ENCODE assay signal across 13 cellular contexts in the genomic region with DNA sequence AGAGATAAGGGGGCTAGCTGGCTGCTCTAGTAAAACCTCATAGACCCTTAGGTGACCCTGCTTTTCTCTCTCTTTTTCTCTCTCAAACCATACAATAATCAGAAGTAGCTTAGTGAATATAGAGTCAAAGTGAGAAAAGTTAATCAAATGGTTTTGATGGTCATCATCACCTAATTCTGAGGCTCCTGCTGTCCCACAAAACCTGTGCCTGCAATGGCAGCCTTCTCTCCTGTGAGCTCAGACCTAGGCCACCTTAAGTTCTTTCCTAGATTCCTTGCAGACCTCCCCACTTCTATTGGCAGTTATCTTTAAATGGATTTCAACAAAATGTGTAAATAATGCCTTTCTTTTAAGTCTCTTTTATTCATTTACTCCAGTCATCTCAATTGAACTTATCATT. TPM values are rescaled to one million over a fixed set of nuclear protein-coding genes. Genes with fewer than 3 reads are reported as not detected.
DNase-seq lines count a peak whose midpoint lies in the region; ATAC-seq and TF ChIP-seq lines count a peak whose summit lies in the region.
"Had no signal": no experiment of that assay in that cellular context is flagged by ENCODE, and none has a peak within 500 bp of the region (broad histone marks: within the 10 kb centered on the region; RNA-seq: fewer than 3 reads in every experiment).

No MANE protein-coding gene starts in this region.

- no peaks in the 10 kb centered on the region for H3K9me3 Mint-ChIP-seq in activated CD4-positive, alpha-beta T cell treated with anti-CD3 and anti-CD28 coated beads, Interleukin-2, amount 10 ng/mL, durations not matched to agents 24 days and 14 days
- no peaks in the 10 kb centered on the region for H3K9me3 Mint-ChIP-seq in activated naive CD8-positive, alpha-beta T cell treated with anti-CD3 and anti-CD28 coated beads, Interleukin-2, amount 10 ng/mL, durations not matched to agents 7 days and 5 days
- no peaks in the 10 kb centered on the region for H3K9me3 Mint-ChIP-seq in MCF 10A (ENCODE audit: unreplicated experiment)
- H3K9me3 Mint-ChIP-seq: neural progenitor cell had no signal

- CTCF ChIA-PET in MCF 10A (lab: Yijun Ruan, JAX) = interaction anchor here (0.6 to 2.1 kb wide), 6 partner anchors 8 to 178 kb away, joined by 3 to 8 read pairs (median 4); no protein-coding TSS in a partner anchor

- POLR2A ChIA-PET in activated naive CD8-positive, alpha-beta T cell treated with anti-CD3 and anti-CD28 coated beads, Interleukin-2, amount 10 ng/mL, durations not matched to agents 7 days and 5 days (lab: Charles Lee) = interaction anchor here (0.6 to 2.6 kb wide), 9 partner anchors 8 to 1439 kb away, joined by 3 to 10 read pairs (median 3); a partner anchor contains a TSS
- POLR2A ChIA-PET in MCF 10A (lab: Yijun Ruan, JAX) = interaction anchor here (0.6 to 2.2 kb wide), 14 partner anchors 8 to 1716 kb away, joined by 3 to 14 read pairs (median 3); a partner anchor contains a TSS

- no TSS peak for BruUV-seq in MCF 10A (replicated peaks; lab: Mats Ljungman, UMichigan)

- H3K79me2 ChIP-seq in Loucy (ENCODE audit: insufficient read depth, low read length) (peaks cover 49% of the 10 kb centered on the region), osteoblast (ENCODE audit: insufficient read depth, low read length) (peaks cover 40% of the 10 kb centered on the region)

- H3K4me1 ChIP-seq in Loucy (ENCODE audit: insufficient read depth, low read length, poor library complexity, severe bottlenecking) = peaks cover 55% of the 10 kb centered on the region
- H3K4me1 ChIP-seq in osteoblast (ENCODE audit: insufficient read depth, low read length) = peaks cover 14% of the 10 kb centered on the region

- H2AFZ ChIP-seq in Loucy (ENCODE audit: low read length) = peak overlapping the region; percentile 35; the same call in 1 of the 2 replicates
- H2AFZ ChIP-seq in osteoblast (ENCODE audit: low read length) = no peak overlapping the region
- H2AFZ ChIP-seq: neural progenitor cell had no signal

- H3K9me3 ChIP-seq in Loucy (ENCODE audit: insufficient read depth, low read depth, low read length) (no peaks in the 10 kb centered on the region), osteoblast (ENCODE audit: low read depth, low read length) (no peaks in the 10 kb centered on the region)

- TF ChIP-seq CTCF in Loucy (conservative IDR thresholded peaks at IDR 0.05; ENCODE audit: low read length) (no peak), osteoblast (IDR thresholded peaks at IDR 0.05; ENCODE audit: extremely low read depth, low read depth, low read length) (no peak), MCF 10A (IDR thresholded peaks at IDR 0.05; ENCODE audit: unreplicated experiment) (no peak)

- no peaks in the 10 kb centered on the region for H3K36me3 ChIP-seq in Loucy (ENCODE audit: insufficient read depth, low read length)
- no peaks in the 10 kb centered on the region for H3K36me3 ChIP-seq in osteoblast (ENCODE audit: insufficient read depth, low read length)
- H3K36me3 ChIP-seq: neural progenitor cell had no signal

- H3K4me3 ChIP-seq in Loucy (ENCODE audit: low read length, poor library complexity, severe bottlenecking) (peak overlapping the region; percentile 79), osteoblast (ENCODE audit: insufficient read depth, low read length) (no peak overlapping the region)

- H3K27me3 Mint-ChIP-seq in activated CD4-positive, alpha-beta T cell treated with anti-CD3 and anti-CD28 coated beads, Interleukin-2, amount 10 ng/mL, durations not matched to agents 24 days and 14 days = no peaks in the 10 kb centered on the region
- no peaks in the 10 kb centered on the region for H3K27me3 Mint-ChIP-seq in activated naive CD8-positive, alpha-beta T cell treated with anti-CD3 and anti-CD28 coated beads, Interleukin-2, amount 10 ng/mL, durations not matched to agents 7 days and 5 days
- no peaks in the 10 kb centered on the region for H3K27me3 Mint-ChIP-seq in MCF 10A (ENCODE audit: insufficient read depth, unreplicated experiment)

- peak; percentile 51 for DNase-seq in activated CD4-positive, alpha-beta T cell treated with anti-CD3 and anti-CD28 coated beads, Interleukin-2, amount 10 ng/mL, durations not matched to agents 24 days and 14 days
- DNase-seq in activated CD4-positive, alpha-beta T cell treated with anti-CD3 and anti-CD28 coated beads for 48 hours = no peak
- no peak for DNase-seq in activated naive CD8-positive, alpha-beta T cell treated with anti-CD3 and anti-CD28 coated beads, Interleukin-2, amount 10 ng/mL, durations not matched to agents 7 days and 5 days
- DNase-seq in osteoblast (ENCODE audit: insufficient read length, low spot score, missing footprints) (no peak), germinal center (ENCODE audit: low spot score) (no peak), MCF 10A (ENCODE audit: unreplicated experiment) (no peak)
- no peak for DNase-seq in stimulated activated CD4-positive, alpha-beta T cell treated with anti-CD3 and anti-CD28 coated beads, Interleukin-12 subunit alpha, Interleukin-12 subunit beta, amount 100 ng/mL, for 4 hours
- DNase-seq: ACHN; activated CD4-positive, alpha-beta T cell treated with anti-CD3 and anti-CD28 coated beads, Interleukin-2, amount 50 U/mL, for 1 hour; NCI-H2107; NK-92 treated with Interleukin-12 subunit alpha and Interleukin-12 subunit beta, amount 100 ng/mL, for 24 hours had no signal

- no peaks in the 10 kb centered on the region for H3K27me3 ChIP-seq in Loucy (ENCODE audit: insufficient read depth, low read length, poor library complexity, severe bottlenecking)
- H3K27me3 ChIP-seq in osteoblast (ENCODE audit: insufficient read depth, low read length) = no peaks in the 10 kb centered on the region
- H3K27me3 ChIP-seq: neural progenitor cell had no signal

- peak overlapping the region; percentile 84 for H3K9ac ChIP-seq in Loucy (ENCODE audit: low read depth, low read length, poor library complexity, severe bottlenecking)
- H3K9ac ChIP-seq: neural progenitor cell had no signal

- H3K9me2 ChIP-seq in Loucy (replicated peaks; ENCODE audit: low read depth, low read length) = no peaks in the 10 kb centered on the region

- peaks cover 50% of the 10 kb centered on the region for H3K4me1 Mint-ChIP-seq in activated CD4-positive, alpha-beta T cell treated with anti-CD3 and anti-CD28 coated beads, Interleukin-2, amount 10 ng/mL, durations not matched to agents 24 days and 14 days
- H3K4me1 Mint-ChIP-seq in activated naive CD8-positive, alpha-beta T cell treated with anti-CD3 and anti-CD28 coated beads, Interleukin-2, amount 10 ng/mL, durations not matched to agents 7 days and 5 days = peaks cover 41% of the 10 kb centered on the region
- H3K4me1 Mint-ChIP-seq in MCF 10A (ENCODE audit: insufficient read depth, unreplicated experiment) = peaks cover 30% of the 10 kb centered on the region

- H3K36me3 Mint-ChIP-seq in activated CD4-positive, alpha-beta T cell treated with anti-CD3 and anti-CD28 coated beads, Interleukin-2, amount 10 ng/mL, durations not matched to agents 24 days and 14 days (ENCODE audit: low read depth) = peaks cover 16% of the 10 kb centered on the region
- H3K36me3 Mint-ChIP-seq in activated naive CD8-positive, alpha-beta T cell treated with anti-CD3 and anti-CD28 coated beads, Interleukin-2, amount 10 ng/mL, durations not matched to agents 7 days and 5 days = peaks cover 15% of the 10 kb centered on the region
- peaks cover 6% of the 10 kb centered on the region for H3K36me3 Mint-ChIP-seq in MCF 10A (ENCODE audit: insufficient read depth, unreplicated experiment)

- H3K4me3 Mint-ChIP-seq in activated CD4-positive, alpha-beta T cell treated with anti-CD3 and anti-CD28 coated beads, Interleukin-2, amount 10 ng/mL, durations not matched to agents 24 days and 14 days = peak overlapping the region; percentile 77
- peak overlapping the region; percentile 78 for H3K4me3 Mint-ChIP-seq in activated naive CD8-positive, alpha-beta T cell treated with anti-CD3 and anti-CD28 coated beads, Interleukin-2, amount 10 ng/mL, durations not matched to agents 7 days and 5 days
- no peak overlapping the region for H3K4me3 Mint-ChIP-seq in MCF 10A (ENCODE audit: unreplicated experiment)

- H3F3A ChIP-seq in Loucy (ENCODE audit: low read depth) = no peaks in the 10 kb centered on the region

- ATAC-seq in activated naive CD8-positive, alpha-beta T cell treated with anti-CD3 and anti-CD28 coated beads, Interleukin-2, amount 10 ng/mL, durations not matched to agents 7 days and 5 days (ENCODE audit: low read depth) = no peak

- peak overlapping the region; percentile 66 for H3K27ac Mint-ChIP-seq in activated CD4-positive, alpha-beta T cell treated with anti-CD3 and anti-CD28 coated beads, Interleukin-2, amount 10 ng/mL, durations not matched to agents 24 days and 14 days
- peak overlapping the region; percentile 75 for H3K27ac Mint-ChIP-seq in activated naive CD8-positive, alpha-beta T cell treated with anti-CD3 and anti-CD28 coated beads, Interleukin-2, amount 10 ng/mL, durations not matched to agents 7 days and 5 days
- H3K27ac Mint-ChIP-seq in MCF 10A (ENCODE audit: low read depth, unreplicated experiment) = no peak overlapping the region

- H3K4me2 ChIP-seq in Loucy (ENCODE audit: low read depth, low read length, poor library complexity, severe bottlenecking) (peak overlapping the region; percentile 78), osteoblast (ENCODE audit: insufficient read depth, low read length) (peak overlapping the region; percentile 93)

- peaks cover 18% of the 10 kb centered on the region for H4K20me1 ChIP-seq in Loucy (ENCODE audit: insufficient read depth, low read length, poor library complexity, severe bottlenecking)
- no peaks in the 10 kb centered on the region for H4K20me1 ChIP-seq in osteoblast (ENCODE audit: insufficient read depth, low read length)

- intact Hi-C loops in activated CD4-positive, alpha-beta T cell treated with anti-CD3 and anti-CD28 coated beads, Interleukin-2, amount 10 ng/mL, durations not matched to agents 24 days and 14 days (cut with micrococcal nuclease) = loop anchor here (2.0 to 10.0 kb wide), 8 partner anchors 125 to 1980 kb away; a partner anchor contains a TSS
- intact Hi-C loops in MCF 10A (cut with micrococcal nuclease) = no loop called here

- H3K27ac ChIP-seq in osteoblast (ENCODE audit: low read depth, low read length) = no peak overlapping the region
- H3K27ac ChIP-seq: neural progenitor cell had no signal

RNA-seq across cellular contexts. Expression of a gene that starts 1.5 kb away (rescaled TPM):
- 63.4 and 67.3 TPM in 2 replicates for total RNA-seq in activated CD4-positive, alpha-beta T cell treated with anti-CD3 and anti-CD28 coated beads, Interleukin-2, amount 10 ng/mL, durations not matched to agents 24 days and 14 days
- total RNA-seq in activated naive CD8-positive, alpha-beta T cell treated with anti-CD3 and anti-CD28 coated beads, Interleukin-2, amount 10 ng/mL, durations not matched to agents 7 days and 5 days = 10 to 100 TPM; 36.0 to 41.1 TPM
- total RNA-seq in osteoblast (15.6 and 17.1 TPM in 2 replicates), MCF 10A (2022) (16.2 and 22.5 TPM in 2 replicates)

RNA-seq across cellular contexts. Expression of a gene that starts 17.9 kb away (rescaled TPM):
- 0.09 TPM in 1 of 2 replicates, not detected in the other for total RNA-seq in activated CD4-positive, alpha-beta T cell treated with anti-CD3 and anti-CD28 coated beads, Interleukin-2, amount 10 ng/mL, durations not matched to agents 24 days and 14 days
- total RNA-seq in activated naive CD8-positive, alpha-beta T cell treated with anti-CD3 and anti-CD28 coated beads, Interleukin-2, amount 10 ng/mL, durations not matched to agents 7 days and 5 days = under 1 TPM in 1 of 2 experiments, not detected in 1; 0.30 TPM
- total RNA-seq in osteoblast (not detected in 2 replicates), MCF 10A (2022) (not detected in 2 replicates)

RNA-seq across cellular contexts. Expression of a gene that starts 51.3 kb away (rescaled TPM):
- total RNA-seq in activated CD4-positive, alpha-beta T cell treated with anti-CD3 and anti-CD28 coated beads, Interleukin-2, amount 10 ng/mL, durations not matched to agents 24 days and 14 days = 3.6 and 4.5 TPM in 2 replicates
- total RNA-seq in activated naive CD8-positive, alpha-beta T cell treated with anti-CD3 and anti-CD28 coated beads, Interleukin-2, amount 10 ng/mL, durations not matched to agents 7 days and 5 days = 1 to 10 TPM in 1 of 2 experiments, under 1 TPM in 1; 0.94 to 1.1 TPM
- total RNA-seq in osteoblast (3.5 and 4.3 TPM in 2 replicates), MCF 10A (2022) (1.4 and 3.4 TPM in 2 replicates)
